Comparison of ENCODE assay signal across 27 cellular contexts in genomic region chr12:112751844-112752243, GRCh38. TPM values are rescaled to one million over a fixed set of nuclear protein-coding genes. Genes with fewer than 3 reads are reported as not detected.
"Had no signal": no experiment of that assay in that cellular context is flagged by ENCODE, and none has a peak within 500 bp of the region (broad histone marks: within the 10 kb centered on the region; RNA-seq: fewer than 3 reads in every experiment).

No MANE protein-coding gene starts in this region.

- H3K27me3 ChIP-seq: foreskin keratinocyte, neural progenitor cell, tibial nerve, upper lobe of left lung had no signal

- H3K36me3 Mint-ChIP-seq: memory B cell; neural progenitor cell; stimulated activated naive B cell treated with anti-CD40 and anti-IgM and Interleukin-4, amounts not matched to agents 10 μg/mL and 1 μg/mL and 100 μg/mL, for 72 hours had no signal

- ATAC-seq: foreskin keratinocyte; left ventricle myocardium superior; right cardiac atrium; stimulated activated naive B cell treated with anti-CD40 and anti-IgM and Interleukin-4, amounts not matched to agents 10 μg/mL and 1 μg/mL and 100 μg/mL, for 72 hours had no signal

- DNase-seq: dorsolateral prefrontal cortex; effector CD4-positive, alpha-beta T cell; foreskin keratinocyte; hypothalamus; left ventricle myocardium superior; right cardiac atrium; sigmoid colon; spleen; stimulated activated CD4-positive, alpha-beta T cell treated with anti-CD3 and anti-CD28 coated beads, Interleukin-4, amount 100 ng/mL, for 4 hours; stimulated activated naive B cell treated with anti-CD40 and anti-IgM and Interleukin-4, amounts not matched to agents 10 μg/mL and 1 μg/mL and 100 μg/mL, for 72 hours; upper lobe of left lung had no signal

- H3K4me3 ChIP-seq: dorsolateral prefrontal cortex, esophagus muscularis mucosa, lung, neural progenitor cell, sigmoid colon, spleen, thoracic aorta, tibial nerve, upper lobe of left lung had no signal

- H3K27ac Mint-ChIP-seq: memory B cell; nephron; neural progenitor cell; progenitor cell of endocrine pancreas; stimulated activated naive B cell treated with anti-CD40 and anti-IgM and Interleukin-4, amounts not matched to agents 10 μg/mL and 1 μg/mL and 100 μg/mL, for 72 hours; stimulated activated naive CD8-positive, alpha-beta T cell treated with anti-CD3 and anti-CD28 coated beads, Interleukin-15, Interleukin-2, amounts not matched to agents 100 ng/mL and 50 ng/mL, for 24 hours had no signal

- H3K36me3 ChIP-seq: esophagus muscularis mucosa, neural progenitor cell, sigmoid colon, spleen, thoracic aorta, tibial nerve, upper lobe of left lung had no signal

- H3K4me1 ChIP-seq: esophagus muscularis mucosa, foreskin keratinocyte, neural progenitor cell, parathyroid adenoma, sigmoid colon, spleen, tibial nerve, upper lobe of left lung had no signal

- H3K27ac ChIP-seq: dorsolateral prefrontal cortex, esophagus muscularis mucosa, foreskin keratinocyte, neural progenitor cell, parathyroid adenoma, sigmoid colon, spleen, thoracic aorta, tibial nerve, upper lobe of left lung had no signal

- H3K4me3 Mint-ChIP-seq: memory B cell; nephron; neural progenitor cell; stimulated activated naive B cell treated with anti-CD40 and anti-IgM and Interleukin-4, amounts not matched to agents 10 μg/mL and 1 μg/mL and 100 μg/mL, for 72 hours; stimulated activated naive CD8-positive, alpha-beta T cell treated with anti-CD3 and anti-CD28 coated beads, Interleukin-15, Interleukin-2, amounts not matched to agents 100 ng/mL and 50 ng/mL, for 24 hours had no signal

- H3K4me1 Mint-ChIP-seq: memory B cell; nephron; neural progenitor cell; stimulated activated naive B cell treated with anti-CD40 and anti-IgM and Interleukin-4, amounts not matched to agents 10 μg/mL and 1 μg/mL and 100 μg/mL, for 72 hours had no signal

RNA-seq across cellular contexts. Expression of gene RPH3A, which starts 39.7 kb away (rescaled TPM):
- total RNA-seq: endothelial cell of umbilical vein, epithelial cell of proximal tubule, fibroblast of lung, foreskin keratinocyte, left ventricle myocardium superior, osteoblast, progenitor cell of endocrine pancreas, right cardiac atrium, skeletal muscle tissue, thoracic aorta, tibial nerve had no signal
- polyA plus RNA-seq: endothelial cell of umbilical vein, fibroblast of lung, foreskin keratinocyte, keratinocyte, right cardiac atrium had no signal
